9 cellular contexts compared by ENCODE assay signal in genomic region chr10:88901610-88902327, GRCh38. TPM values are rescaled to one million over a fixed set of nuclear protein-coding genes. Genes with fewer than 3 reads are reported as not detected.
DNase-seq lines count a peak whose midpoint lies in the region; ATAC-seq and TF ChIP-seq lines count a peak whose summit lies in the region.
"Had no signal": no experiment of that assay in that cellular context is flagged by ENCODE, and none has a peak within 500 bp of the region (broad histone marks: within the 10 kb centered on the region; RNA-seq: fewer than 3 reads in every experiment).

No MANE protein-coding gene starts in this region.

- H3K27ac ChIP-seq in CD8-positive, alpha-beta T cell (ENCODE audit: low read depth, low read length) = no peak overlapping the region
- peak overlapping the region; percentile 20 for H3K27ac ChIP-seq in subcutaneous abdominal adipose tissue (ENCODE audit: low read depth, low read length)
- H3K27ac ChIP-seq: right lobe of liver had no signal

- CTCF ChIA-PET in CD8-positive, alpha-beta T cell (lab: Charles Lee) = interaction anchor here (0.6 to 3.2 kb wide), 4 partner anchors 48 to 1077 kb away, joined by 3 to 20 read pairs (median 4); no protein-coding TSS in a partner anchor

- no peak overlapping the region for H3K4me3 ChIP-seq in CD8-positive, alpha-beta T cell (ENCODE audit: low read depth, low read length)
- H3K4me3 ChIP-seq in subcutaneous abdominal adipose tissue (ENCODE audit: low read depth in 1 of 5, low read length in 5 of 5) = no peak overlapping the region
- H3K4me3 ChIP-seq: right lobe of liver had no signal

- intact Hi-C loops in CD8-positive, alpha-beta T cell (cut with DNase I, micrococcal nuclease) = loop anchor here in 1 of 2 experiments (2.0 kb wide), 1 partner anchor 21 kb away; the partner anchor contains the start of gene STAMBPL1

- no peaks in the 10 kb centered on the region for H3K27me3 ChIP-seq in CD8-positive, alpha-beta T cell (ENCODE audit: insufficient read depth, low read length)
- no peaks in the 10 kb centered on the region for H3K27me3 ChIP-seq in subcutaneous abdominal adipose tissue (ENCODE audit: control insufficient read depth in 5 of 5, insufficient read depth in 4 of 5, low read length in 5 of 5)
- H3K27me3 ChIP-seq: right lobe of liver had no signal

- no peak for DNase-seq in CD8-positive, alpha-beta T cell
- no peak for DNase-seq in activated naive CD8-positive, alpha-beta T cell treated with anti-CD3 and anti-CD28 coated beads for 36 hours
- DNase-seq in NCI-H510A (lab: John Stamatoyannopoulos, UW) = no peak
- DNase-seq in HPDE6-E6E7 (ENCODE audit: extremely low spot score) = no peak
- no peak for DNase-seq in NK-92 (lab: John Stamatoyannopoulos, UW; ENCODE audit: unreplicated experiment)
- DNase-seq: right lobe of liver had no signal

- H3K36me3 Mint-ChIP-seq in CD8-positive, alpha-beta T cell = peaks cover 61% of the 10 kb centered on the region
- peaks cover 49% of the 10 kb centered on the region for H3K36me3 Mint-ChIP-seq in activated naive CD8-positive, alpha-beta T cell treated with anti-CD3 and anti-CD28 coated beads for 36 hours

- peak overlapping the region; percentile 41 for H3K27ac Mint-ChIP-seq in CD8-positive, alpha-beta T cell
- peak overlapping the region; percentile 96 for H3K27ac Mint-ChIP-seq in activated naive CD8-positive, alpha-beta T cell treated with anti-CD3 and anti-CD28 coated beads for 36 hours

- H3K36me3 ChIP-seq in CD8-positive, alpha-beta T cell (ENCODE audit: insufficient read depth, low read length) = peaks cover 5% of the 10 kb centered on the region
- peaks cover 8 to 26% (median 14%) of the 10 kb centered on the region in 5 donors for H3K36me3 ChIP-seq in subcutaneous abdominal adipose tissue (ENCODE audit: control insufficient read depth in 5 of 5, insufficient read depth in 5 of 5, low read length in 5 of 5)
- H3K36me3 ChIP-seq: right lobe of liver had no signal

- no peak overlapping the region for H3K4me3 Mint-ChIP-seq in CD8-positive, alpha-beta T cell
- H3K4me3 Mint-ChIP-seq in activated naive CD8-positive, alpha-beta T cell treated with anti-CD3 and anti-CD28 coated beads for 36 hours = peak overlapping the region; percentile 65

- H3K9me3 Mint-ChIP-seq in CD8-positive, alpha-beta T cell = no peaks in the 10 kb centered on the region
- H3K9me3 Mint-ChIP-seq in activated naive CD8-positive, alpha-beta T cell treated with anti-CD3 and anti-CD28 coated beads for 36 hours = no peaks in the 10 kb centered on the region

- ATAC-seq in CD8-positive, alpha-beta T cell = peak; percentile 40
- ATAC-seq in GM19455 (IDR thresholded peaks at IDR 0.05; ENCODE audit: unreplicated experiment) (peak; percentile 82), HG03439 (IDR thresholded peaks at IDR 0.05; ENCODE audit: unreplicated experiment) (peak; percentile 78)

- POLR2A ChIA-PET in CD8-positive, alpha-beta T cell (lab: Charles Lee) = interaction anchor here (0.6 to 2.2 kb wide), 5 partner anchors 21 to 705 kb away, joined by 3 to 11 read pairs (median 3); partner anchors contain the start of gene STAMBPL1

- TF ChIP-seq CTCF in CD8-positive, alpha-beta T cell (IDR thresholded peaks at IDR 0.05) = no peak

- no peak overlapping the region for H3K9ac ChIP-seq in subcutaneous abdominal adipose tissue (ENCODE audit: low read length in 5 of 5)

- no peaks in the 10 kb centered on the region for H3K27me3 Mint-ChIP-seq in CD8-positive, alpha-beta T cell (ENCODE audit: low read depth)
- no peaks in the 10 kb centered on the region for H3K27me3 Mint-ChIP-seq in activated naive CD8-positive, alpha-beta T cell treated with anti-CD3 and anti-CD28 coated beads for 36 hours

- peaks cover 44% of the 10 kb centered on the region for H3K4me1 Mint-ChIP-seq in CD8-positive, alpha-beta T cell (ENCODE audit: low read depth)
- H3K4me1 Mint-ChIP-seq in activated naive CD8-positive, alpha-beta T cell treated with anti-CD3 and anti-CD28 coated beads for 36 hours = peaks cover 56% of the 10 kb centered on the region

- H3K4me1 ChIP-seq in CD8-positive, alpha-beta T cell (ENCODE audit: insufficient read depth, low read length) = peaks cover 8% of the 10 kb centered on the region
- H3K4me1 ChIP-seq in subcutaneous abdominal adipose tissue (ENCODE audit: control insufficient read depth in 5 of 5, insufficient read depth in 5 of 5, low read length in 5 of 5) = peaks cover 0 to 32% (median 21%) of the 10 kb centered on the region in 5 donors

- H3K9me3 ChIP-seq in CD8-positive, alpha-beta T cell (ENCODE audit: low read length) = no peaks in the 10 kb centered on the region
- H3K9me3 ChIP-seq in subcutaneous abdominal adipose tissue (ENCODE audit: control insufficient read depth in 5 of 5, low read length in 5 of 5) = no peaks in the 10 kb centered on the region
- H3K9me3 ChIP-seq: right lobe of liver had no signal

RNA-seq across cellular contexts. Expression of gene STAMBPL1, which starts 21.7 kb away (rescaled TPM):
- total RNA-seq in CD8-positive, alpha-beta T cell = 10 to 100 TPM; 16.5 to 18.9 TPM
- 10 to 100 TPM; 27.8 to 28.4 TPM for total RNA-seq in activated naive CD8-positive, alpha-beta T cell treated with anti-CD3 and anti-CD28 coated beads for 36 hours

RNA-seq across cellular contexts. Expression of gene ANKRD22, which starts 50.1 kb away (rescaled TPM):
- total RNA-seq in CD8-positive, alpha-beta T cell = not detected
- total RNA-seq in activated naive CD8-positive, alpha-beta T cell treated with anti-CD3 and anti-CD28 coated beads for 36 hours = not detected

RNA-seq across cellular contexts. Expression of gene ACTA2, which starts 50.8 kb away (rescaled TPM):
- total RNA-seq in CD8-positive, alpha-beta T cell = 1 to 10 TPM; 2.3 TPM
- total RNA-seq in activated naive CD8-positive, alpha-beta T cell treated with anti-CD3 and anti-CD28 coated beads for 36 hours = 1 to 10 TPM; 4.7 to 5.0 TPM
